ENCODE assay signal across 8 cellular contexts in the genomic region with DNA sequence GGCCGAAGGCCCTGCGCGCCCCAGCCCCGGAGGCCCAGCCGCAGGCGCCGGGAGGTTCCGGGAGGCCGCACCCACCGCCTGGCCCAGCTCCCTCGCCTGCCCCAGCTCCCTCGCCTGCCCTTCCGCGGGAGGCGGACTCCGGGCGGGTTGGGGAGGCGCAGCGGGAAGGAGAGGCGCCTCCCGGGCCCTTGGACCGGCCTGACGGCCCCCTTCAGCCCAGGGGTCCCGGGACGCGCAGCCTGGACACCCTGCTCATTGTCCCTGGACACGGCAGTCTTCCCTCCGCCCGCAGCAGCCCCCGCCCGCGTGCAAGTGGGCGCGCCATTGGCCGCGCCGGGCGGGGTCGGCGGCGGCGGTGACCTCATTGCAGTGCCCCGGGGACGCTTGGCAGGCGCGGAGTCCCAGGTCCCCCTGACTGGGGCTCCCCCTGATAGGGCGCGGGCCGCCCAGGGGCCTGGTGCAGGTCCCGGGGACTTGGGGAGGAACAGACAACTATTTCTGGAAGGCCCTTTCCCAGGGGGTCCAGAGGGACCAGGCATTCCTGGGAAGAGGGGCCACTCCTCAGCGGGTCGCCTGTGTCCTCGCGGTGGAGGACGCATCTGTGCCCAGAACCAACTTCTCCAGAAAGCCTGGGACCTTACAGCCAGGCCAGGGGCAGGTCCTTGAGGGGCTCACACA. TPM values are rescaled to one million over a fixed set of nuclear protein-coding genes. Genes with fewer than 3 reads are reported as not detected.
DNase-seq lines count a peak whose midpoint lies in the region; ATAC-seq and TF ChIP-seq lines count a peak whose summit lies in the region.

No MANE protein-coding gene starts in this region.

- no peak for TF ChIP-seq CTCF in neural crest cell (conservative IDR thresholded peaks at IDR 0.05)

- ATAC-seq in HG03045 (IDR thresholded peaks at IDR 0.05; ENCODE audit: unreplicated experiment) (peak; percentile 31), GM21390 (IDR thresholded peaks at IDR 0.05; ENCODE audit: unreplicated experiment) (no peak), HG03175 (IDR thresholded peaks at IDR 0.05; ENCODE audit: unreplicated experiment) (no peak), HG02884 (IDR thresholded peaks at IDR 0.05; ENCODE audit: unreplicated experiment) (no peak)
- peak; percentile 36 for ATAC-seq in activated CD8-positive, alpha-beta T cell treated with anti-CD3 and anti-CD28 coated beads, Interleukin-2, amount 10 ng/mL, durations not matched to agents 7 days and 5 days

- CTCF ChIA-PET in activated CD8-positive, alpha-beta T cell treated with anti-CD3 and anti-CD28 coated beads, Interleukin-2, amount 10 ng/mL, durations not matched to agents 7 days and 5 days (lab: Charles Lee), result interaction anchor here (1.1 to 1.9 kb wide), 4 partner anchors 10 to 24 kb away, joined by 3 to 9 read pairs (median 4); partner anchors contain the start of genes RPLP2 and TSPAN4

- peak overlapping the region; percentile 42 for H3K4me3 Mint-ChIP-seq in activated CD8-positive, alpha-beta T cell treated with anti-CD3 and anti-CD28 coated beads, Interleukin-2, amount 10 ng/mL, durations not matched to agents 7 days and 5 days
- H3K4me3 Mint-ChIP-seq in neural crest cell, result peak overlapping the region; percentile 83

- no peak overlapping the region for H3K27ac Mint-ChIP-seq in activated CD8-positive, alpha-beta T cell treated with anti-CD3 and anti-CD28 coated beads, Interleukin-2, amount 10 ng/mL, durations not matched to agents 7 days and 5 days
- no peak overlapping the region for H3K27ac Mint-ChIP-seq in neural crest cell (ENCODE audit: unreplicated experiment)

- H3K36me3 Mint-ChIP-seq in activated CD8-positive, alpha-beta T cell treated with anti-CD3 and anti-CD28 coated beads, Interleukin-2, amount 10 ng/mL, durations not matched to agents 7 days and 5 days (ENCODE audit: low read depth), result peaks cover 4% of the 10 kb centered on the region
- no peaks in the 10 kb centered on the region for H3K36me3 Mint-ChIP-seq in neural crest cell (ENCODE audit: low read depth)

- peaks cover 30% of the 10 kb centered on the region for H3K27me3 Mint-ChIP-seq in activated CD8-positive, alpha-beta T cell treated with anti-CD3 and anti-CD28 coated beads, Interleukin-2, amount 10 ng/mL, durations not matched to agents 7 days and 5 days (ENCODE audit: low read depth)
- H3K27me3 Mint-ChIP-seq in neural crest cell (ENCODE audit: low read depth), result peaks cover 44% of the 10 kb centered on the region

- H3K4me1 Mint-ChIP-seq in activated CD8-positive, alpha-beta T cell treated with anti-CD3 and anti-CD28 coated beads, Interleukin-2, amount 10 ng/mL, durations not matched to agents 7 days and 5 days (ENCODE audit: low read depth), result peaks cover 48% of the 10 kb centered on the region
- H3K4me1 Mint-ChIP-seq in neural crest cell, result peaks cover 20% of the 10 kb centered on the region

- POLR2A ChIA-PET in activated CD8-positive, alpha-beta T cell treated with anti-CD3 and anti-CD28 coated beads, Interleukin-2, amount 10 ng/mL, durations not matched to agents 7 days and 5 days (lab: Charles Lee), result interaction anchor here (0.8 to 6.0 kb wide), 3 partner anchors 10 to 14 kb away, joined by 3 to 31 read pairs (median 11); partner anchors contain the start of genes PNPLA2 and TSPAN4

- DNase-seq in GM03348 (ENCODE audit: low spot score) (peak; percentile 76), fibroblast of gingiva (ENCODE audit: low read depth) (peak; percentile 49), neural crest cell (ENCODE audit: low read depth, low spot score) (no peak)
- DNase-seq in activated CD8-positive, alpha-beta T cell treated with anti-CD3 and anti-CD28 coated beads, Interleukin-2, amount 10 ng/mL, durations not matched to agents 7 days and 5 days, result peak; percentile 43

- no peaks in the 10 kb centered on the region for H3K9me3 Mint-ChIP-seq in activated CD8-positive, alpha-beta T cell treated with anti-CD3 and anti-CD28 coated beads, Interleukin-2, amount 10 ng/mL, durations not matched to agents 7 days and 5 days (ENCODE audit: insufficient read depth)
- no peaks in the 10 kb centered on the region for H3K9me3 Mint-ChIP-seq in neural crest cell

RNA-seq across cellular contexts. Expression of gene CD151, which starts 0.5 kb away (rescaled TPM):
- 10 to 100 TPM; 27.0 to 29.7 TPM for total RNA-seq in activated CD8-positive, alpha-beta T cell treated with anti-CD3 and anti-CD28 coated beads, Interleukin-2, amount 10 ng/mL, durations not matched to agents 7 days and 5 days
- total RNA-seq in neural crest cell, result 101 and 108 TPM in 2 replicates

RNA-seq across cellular contexts. Expression of gene CRACR2B, which starts 5.5 kb away (rescaled TPM):
- total RNA-seq in activated CD8-positive, alpha-beta T cell treated with anti-CD3 and anti-CD28 coated beads, Interleukin-2, amount 10 ng/mL, durations not matched to agents 7 days and 5 days, result 10 to 100 TPM; 17.2 to 18.7 TPM
- total RNA-seq in neural crest cell, result 1.6 and 2.7 TPM in 2 replicates

RNA-seq across cellular contexts. Expression of gene POLR2L, which starts 9.1 kb away (rescaled TPM):
- total RNA-seq in activated CD8-positive, alpha-beta T cell treated with anti-CD3 and anti-CD28 coated beads, Interleukin-2, amount 10 ng/mL, durations not matched to agents 7 days and 5 days, result 100 to 1,000 TPM; 127 to 140 TPM
- 128 and 134 TPM in 2 replicates for total RNA-seq in neural crest cell

RNA-seq across cellular contexts. Expression of gene TSPAN4, which starts 9.4 kb away (rescaled TPM):
- 10 to 100 TPM; 20.0 to 21.7 TPM for total RNA-seq in activated CD8-positive, alpha-beta T cell treated with anti-CD3 and anti-CD28 coated beads, Interleukin-2, amount 10 ng/mL, durations not matched to agents 7 days and 5 days
- total RNA-seq in neural crest cell, result 40.0 and 40.2 TPM in 2 replicates

RNA-seq across cellular contexts. Expression of gene PNPLA2, which starts 14.5 kb away (rescaled TPM):
- total RNA-seq in activated CD8-positive, alpha-beta T cell treated with anti-CD3 and anti-CD28 coated beads, Interleukin-2, amount 10 ng/mL, durations not matched to agents 7 days and 5 days, result 10 to 100 TPM; 67.3 to 76.6 TPM
- 27.0 and 34.5 TPM in 2 replicates for total RNA-seq in neural crest cell

Comparison
In these comparisons a context has a peak if more than half of its experiments do, and no peak if none do; other contexts are left out.
1. ATAC-seq: peak in HG03045 (single experiment) and activated CD8-positive, alpha-beta T cell treated with anti-CD3 and anti-CD28 coated beads, Interleukin-2, amount 10 ng/mL, durations not matched to agents 7 days and 5 days (single experiment); none in GM21390 (single experiment), HG03175 (single experiment) and HG02884 (single experiment).